In genomic region chr20:62816031-62816878, GRCh38 we compare ENCODE assay signal across 1 cellular context.
TF ChIP-seq lines count a peak whose summit lies in the region.

No MANE protein-coding gene starts in this region.

TF ChIP-seq in HepG2, 621 proteins besides CTCF, POLR2A, EP300 and RAD21 (continued from another document):
- TF ChIP-seq MLX (CRISPR knock-in tag; IDR thresholded peaks at IDR 0.05) (no peak), RERE (CRISPR knock-in tag; IDR thresholded peaks at IDR 0.05; ENCODE audit: low read depth) (no peak)
